In genomic region chr18:70028734-70029133, GRCh38 we compare ENCODE assay signal across 13 cellular contexts.
DNase-seq lines count a peak whose midpoint lies in the region; ATAC-seq and TF ChIP-seq lines count a peak whose summit lies in the region.
"Had no signal": no experiment of that assay in that cellular context is flagged by ENCODE, and none has a peak within 500 bp of the region (broad histone marks: within the 10 kb centered on the region; RNA-seq: fewer than 3 reads in every experiment).

No MANE protein-coding gene starts in this region.

- POLR2A ChIA-PET in WTC11 (lab: Charles Lee): no interaction called here

- H3K27ac Mint-ChIP-seq in glutamatergic neuron (ENCODE audit: unreplicated experiment) (no peak overlapping the region), WTC11 (no peak overlapping the region)
- H3K27ac Mint-ChIP-seq in stimulated activated effector memory CD8-positive, alpha-beta T cell treated with anti-CD3 and anti-CD28 coated beads, Interleukin-12 subunit alpha, Interleukin-12 subunit beta, amount 100 ng/mL, for 72 hours: no peak overlapping the region

- peaks cover 6% of the 10 kb centered on the region for H3K36me3 Mint-ChIP-seq in glutamatergic neuron (ENCODE audit: unreplicated experiment)
- peaks cover 12% of the 10 kb centered on the region for H3K36me3 Mint-ChIP-seq in WTC11
- peaks cover 28% of the 10 kb centered on the region for H3K36me3 Mint-ChIP-seq in stimulated activated effector memory CD8-positive, alpha-beta T cell treated with anti-CD3 and anti-CD28 coated beads, Interleukin-12 subunit alpha, Interleukin-12 subunit beta, amount 100 ng/mL, for 72 hours

- H3K4me3 Mint-ChIP-seq in glutamatergic neuron (ENCODE audit: unreplicated experiment): no peak overlapping the region
- no peak overlapping the region for H3K4me3 Mint-ChIP-seq in WTC11
- H3K4me3 Mint-ChIP-seq in stimulated activated effector memory CD8-positive, alpha-beta T cell treated with anti-CD3 and anti-CD28 coated beads, Interleukin-12 subunit alpha, Interleukin-12 subunit beta, amount 100 ng/mL, for 72 hours: no peak overlapping the region

- no peaks in the 10 kb centered on the region for H3K27me3 Mint-ChIP-seq in glutamatergic neuron (ENCODE audit: unreplicated experiment)
- H3K27me3 Mint-ChIP-seq in WTC11 (ENCODE audit: low read depth): no peaks in the 10 kb centered on the region

- CTCF ChIA-PET in WTC11 (lab: Charles Lee): interaction anchor here (1.1 kb wide), 1 partner anchor 58 kb away, joined by 3 read pairs; no protein-coding TSS in a partner anchor

- TF ChIP-seq CTCF in glutamatergic neuron (IDR thresholded peaks at IDR 0.05; ENCODE audit: partially characterized antibody, unreplicated experiment): no peak
- no peak for TF ChIP-seq CTCF in WTC11 (IDR thresholded peaks at IDR 0.05)

- DNase-seq in glutamatergic neuron (no peak), WTC11 (ENCODE audit: low spot score) (no peak), NCI-H1436 treated with DMSO at 0.1 percent for 48 hours (lab: John Stamatoyannopoulos, UW) (no peak)
- no peak for DNase-seq in stimulated activated effector memory CD8-positive, alpha-beta T cell treated with anti-CD3 and anti-CD28 coated beads, Interleukin-12 subunit alpha, Interleukin-12 subunit beta, amount 100 ng/mL, for 72 hours (ENCODE audit: low spot score in 2 of 2)
- DNase-seq: activated CD4-positive, alpha-beta T cell treated with anti-CD3 and anti-CD28 coated beads, Interleukin-2, amount 50 U/mL, for 1 hour; activated gamma-delta T cell treated with Interleukin-2 at 50 U/mL for 16 hours; islet precursor cell; Peyer's patch; stimulated activated naive CD4-positive, alpha-beta T cell treated with Interleukin-2 at 50 U/mL for 16 hours had no signal

- H3K4me1 Mint-ChIP-seq in glutamatergic neuron (ENCODE audit: low read depth, unreplicated experiment): no peaks in the 10 kb centered on the region
- peaks cover 6% of the 10 kb centered on the region for H3K4me1 Mint-ChIP-seq in WTC11
- peaks cover 6% of the 10 kb centered on the region for H3K4me1 Mint-ChIP-seq in stimulated activated effector memory CD8-positive, alpha-beta T cell treated with anti-CD3 and anti-CD28 coated beads, Interleukin-12 subunit alpha, Interleukin-12 subunit beta, amount 100 ng/mL, for 72 hours

- ATAC-seq in GM18511 (IDR thresholded peaks at IDR 0.05; ENCODE audit: unreplicated experiment) (peak; percentile 90), GM19468 (IDR thresholded peaks at IDR 0.05; ENCODE audit: extremely low read depth, unreplicated experiment) (peak; percentile 73), HG02884 (IDR thresholded peaks at IDR 0.05; ENCODE audit: unreplicated experiment) (peak; percentile 64), HG03442 (IDR thresholded peaks at IDR 0.05; ENCODE audit: unreplicated experiment) (peak; percentile 80), WTC11 (no peak)
- no peak for ATAC-seq in stimulated activated effector memory CD8-positive, alpha-beta T cell treated with anti-CD3 and anti-CD28 coated beads, Interleukin-12 subunit alpha, Interleukin-12 subunit beta, amount 100 ng/mL, for 72 hours

- H3K9me3 Mint-ChIP-seq in glutamatergic neuron (ENCODE audit: unreplicated experiment) (no peaks in the 10 kb centered on the region), WTC11 (no peaks in the 10 kb centered on the region; the same call in 1 of the 2 replicates)
- H3K9me3 Mint-ChIP-seq in stimulated activated effector memory CD8-positive, alpha-beta T cell treated with anti-CD3 and anti-CD28 coated beads, Interleukin-12 subunit alpha, Interleukin-12 subunit beta, amount 100 ng/mL, for 72 hours: no peaks in the 10 kb centered on the region

TF ChIP-seq in WTC11, 78 proteins besides CTCF, POLR2A, EP300 and RAD21:
- TF ChIP-seq GABPB1 (CRISPR knock-in tag; IDR thresholded peaks at IDR 0.05) (no peak), SMAD3 (CRISPR knock-in tag; IDR thresholded peaks at IDR 0.05; ENCODE audit: borderline replicate concordance) (no peak), OVOL2 (CRISPR knock-in tag; IDR thresholded peaks at IDR 0.05; ENCODE audit: borderline replicate concordance) (no peak), FOXK1 (CRISPR knock-in tag; IDR thresholded peaks at IDR 0.05) (no peak), NFATC4 (CRISPR knock-in tag; IDR thresholded peaks at IDR 0.05) (no peak), RORB (CRISPR knock-in tag; IDR thresholded peaks at IDR 0.05) (no peak), MLX (CRISPR knock-in tag; IDR thresholded peaks at IDR 0.05) (no peak), ZNF281 (CRISPR knock-in tag; IDR thresholded peaks at IDR 0.05) (no peak), MXD4 (CRISPR knock-in tag; IDR thresholded peaks at IDR 0.05; ENCODE audit: borderline replicate concordance) (no peak), ZNF219 (CRISPR knock-in tag; IDR thresholded peaks at IDR 0.05; ENCODE audit: borderline replicate concordance) (no peak), MYBL2 (CRISPR knock-in tag; IDR thresholded peaks at IDR 0.05) (no peak), IRF1 (CRISPR knock-in tag; IDR thresholded peaks at IDR 0.05) (no peak), ZNF512 (CRISPR knock-in tag; IDR thresholded peaks at IDR 0.05; ENCODE audit: borderline replicate concordance) (no peak), CREM (CRISPR knock-in tag; IDR thresholded peaks at IDR 0.05) (no peak), NR2C2 (CRISPR knock-in tag; IDR thresholded peaks at IDR 0.05) (no peak), NR1H2 (CRISPR knock-in tag; IDR thresholded peaks at IDR 0.05) (no peak), ZNF317 (CRISPR knock-in tag; IDR thresholded peaks at IDR 0.05; ENCODE audit: borderline replicate concordance, low read depth) (no peak), TCF7 (CRISPR knock-in tag; IDR thresholded peaks at IDR 0.05; ENCODE audit: low read depth) (no peak)
- TF ChIP-seq, protein P1, sequence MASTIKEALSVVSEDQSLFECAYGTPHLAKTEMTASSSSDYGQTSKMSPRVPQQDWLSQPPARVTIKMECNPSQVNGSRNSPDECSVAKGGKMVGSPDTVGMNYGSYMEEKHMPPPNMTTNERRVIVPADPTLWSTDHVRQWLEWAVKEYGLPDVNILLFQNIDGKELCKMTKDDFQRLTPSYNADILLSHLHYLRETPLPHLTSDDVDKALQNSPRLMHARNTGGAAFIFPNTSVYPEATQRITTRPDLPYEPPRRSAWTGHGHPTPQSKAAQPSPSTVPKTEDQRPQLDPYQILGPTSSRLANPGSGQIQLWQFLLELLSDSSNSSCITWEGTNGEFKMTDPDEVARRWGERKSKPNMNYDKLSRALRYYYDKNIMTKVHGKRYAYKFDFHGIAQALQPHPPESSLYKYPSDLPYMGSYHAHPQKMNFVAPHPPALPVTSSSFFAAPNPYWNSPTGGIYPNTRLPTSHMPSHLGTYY (CRISPR knock-in tag; IDR thresholded peaks at IDR 0.05): no peak

Comparison
In these comparisons a context has a peak if more than half of its experiments do, and no peak if none do; other contexts are left out.
1. ATAC-seq: peak in GM18511 (single experiment), GM19468 (single experiment), HG02884 (single experiment) and HG03442 (single experiment); none in WTC11 (single experiment) and stimulated activated effector memory CD8-positive, alpha-beta T cell treated with anti-CD3 and anti-CD28 coated beads, Interleukin-12 subunit alpha, Interleukin-12 subunit beta, amount 100 ng/mL, for 72 hours (single experiment).